ENCODE assay signal across 1 cellular context in genomic region chr14:94021001-94021400, GRCh38.
TF ChIP-seq lines count a peak whose summit lies in the region.

No MANE protein-coding gene starts in this region.

TF ChIP-seq in HepG2, 621 proteins besides CTCF, POLR2A, EP300 and RAD21:
- TF ChIP-seq FOSL2 (CRISPR knock-in tag; IDR thresholded peaks at IDR 0.05) (peak; percentile 55; the same call in 1 of the 2 replicates), THAP7 (CRISPR knock-in tag; IDR thresholded peaks at IDR 0.05) (no peak)
